In the genomic region with DNA sequence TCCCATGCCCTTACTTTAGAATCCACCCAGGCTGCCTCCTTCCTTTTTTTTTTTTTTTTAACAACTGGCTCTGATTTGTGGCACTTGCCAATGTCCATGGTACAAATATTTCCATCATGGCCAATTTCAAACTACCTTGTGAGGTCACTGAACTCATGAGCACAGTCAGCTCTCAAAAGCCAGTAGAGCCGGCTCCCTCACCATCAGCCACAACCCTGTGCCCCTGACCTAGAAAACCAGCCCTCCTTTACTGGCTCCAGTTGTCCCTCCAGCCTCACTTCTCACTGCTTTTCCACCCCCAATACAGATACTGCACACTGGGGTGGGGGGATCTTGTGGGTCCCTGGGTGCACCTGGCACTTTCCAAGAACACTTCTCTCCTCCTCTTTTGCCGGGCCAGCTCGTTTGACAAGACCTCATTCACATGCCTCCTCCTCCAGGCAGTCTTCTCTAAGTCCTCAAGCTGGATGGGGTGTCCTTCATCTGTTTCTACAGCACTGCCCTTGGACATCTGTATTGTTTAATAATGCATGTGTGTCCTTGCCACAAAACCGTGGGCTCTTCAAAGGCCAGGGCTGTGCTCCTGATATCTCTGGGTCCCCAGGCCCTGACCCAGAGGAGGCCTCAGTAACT, we compare ENCODE assay signal across 1 cellular context.
TF ChIP-seq lines count a peak whose summit lies in the region.

No MANE protein-coding gene starts in this region.

TF ChIP-seq in GM23338, 12 proteins besides CTCF, POLR2A, EP300 and RAD21:
- TF ChIP-seq, protein P1, sequence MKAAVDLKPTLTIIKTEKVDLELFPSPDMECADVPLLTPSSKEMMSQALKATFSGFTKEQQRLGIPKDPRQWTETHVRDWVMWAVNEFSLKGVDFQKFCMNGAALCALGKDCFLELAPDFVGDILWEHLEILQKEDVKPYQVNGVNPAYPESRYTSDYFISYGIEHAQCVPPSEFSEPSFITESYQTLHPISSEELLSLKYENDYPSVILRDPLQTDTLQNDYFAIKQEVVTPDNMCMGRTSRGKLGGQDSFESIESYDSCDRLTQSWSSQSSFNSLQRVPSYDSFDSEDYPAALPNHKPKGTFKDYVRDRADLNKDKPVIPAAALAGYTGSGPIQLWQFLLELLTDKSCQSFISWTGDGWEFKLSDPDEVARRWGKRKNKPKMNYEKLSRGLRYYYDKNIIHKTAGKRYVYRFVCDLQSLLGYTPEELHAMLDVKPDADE (IDR thresholded peaks at IDR 0.05): no peak
TF ChIP-seq in GM23338: peak in this region for 0.
